1 cellular context compared by ENCODE assay signal in the genomic region with DNA sequence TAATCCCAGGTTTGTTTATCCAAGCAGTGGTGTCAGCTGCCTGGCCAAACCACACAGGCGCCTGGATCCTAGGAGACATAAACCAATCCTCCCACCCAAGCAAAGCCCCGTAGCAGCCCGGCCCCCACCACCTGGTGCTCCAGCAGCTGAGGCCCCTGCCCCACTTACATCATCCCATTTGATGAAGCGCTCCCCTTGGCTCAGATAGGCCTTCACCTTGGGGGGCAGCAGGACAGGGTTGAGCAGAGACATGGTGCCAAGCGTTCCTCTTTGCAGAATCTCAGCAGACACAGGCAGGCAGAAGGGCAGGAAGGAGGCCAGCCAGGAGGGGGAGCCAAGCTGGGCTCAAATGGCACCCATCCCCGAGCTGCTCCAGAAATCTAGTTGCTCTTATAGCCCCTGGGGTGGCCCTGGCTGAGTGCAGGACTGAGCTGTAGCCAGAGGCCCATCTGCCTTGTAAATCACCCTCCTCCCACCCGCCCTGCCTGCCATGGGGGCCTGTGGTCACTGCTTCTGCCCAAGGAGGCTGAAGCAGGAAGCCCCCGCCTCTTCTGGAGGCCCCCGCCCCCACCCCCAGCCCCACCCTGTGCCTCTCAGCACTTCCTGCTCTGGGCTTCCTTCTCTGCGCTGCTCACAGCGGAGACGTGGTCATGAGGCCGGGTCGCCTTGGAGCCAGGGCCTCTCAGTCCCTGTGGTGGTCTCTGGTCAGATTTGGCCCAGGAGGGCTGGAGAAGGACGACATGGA.
TF ChIP-seq lines count a peak whose summit lies in the region.

A gene with protein sequence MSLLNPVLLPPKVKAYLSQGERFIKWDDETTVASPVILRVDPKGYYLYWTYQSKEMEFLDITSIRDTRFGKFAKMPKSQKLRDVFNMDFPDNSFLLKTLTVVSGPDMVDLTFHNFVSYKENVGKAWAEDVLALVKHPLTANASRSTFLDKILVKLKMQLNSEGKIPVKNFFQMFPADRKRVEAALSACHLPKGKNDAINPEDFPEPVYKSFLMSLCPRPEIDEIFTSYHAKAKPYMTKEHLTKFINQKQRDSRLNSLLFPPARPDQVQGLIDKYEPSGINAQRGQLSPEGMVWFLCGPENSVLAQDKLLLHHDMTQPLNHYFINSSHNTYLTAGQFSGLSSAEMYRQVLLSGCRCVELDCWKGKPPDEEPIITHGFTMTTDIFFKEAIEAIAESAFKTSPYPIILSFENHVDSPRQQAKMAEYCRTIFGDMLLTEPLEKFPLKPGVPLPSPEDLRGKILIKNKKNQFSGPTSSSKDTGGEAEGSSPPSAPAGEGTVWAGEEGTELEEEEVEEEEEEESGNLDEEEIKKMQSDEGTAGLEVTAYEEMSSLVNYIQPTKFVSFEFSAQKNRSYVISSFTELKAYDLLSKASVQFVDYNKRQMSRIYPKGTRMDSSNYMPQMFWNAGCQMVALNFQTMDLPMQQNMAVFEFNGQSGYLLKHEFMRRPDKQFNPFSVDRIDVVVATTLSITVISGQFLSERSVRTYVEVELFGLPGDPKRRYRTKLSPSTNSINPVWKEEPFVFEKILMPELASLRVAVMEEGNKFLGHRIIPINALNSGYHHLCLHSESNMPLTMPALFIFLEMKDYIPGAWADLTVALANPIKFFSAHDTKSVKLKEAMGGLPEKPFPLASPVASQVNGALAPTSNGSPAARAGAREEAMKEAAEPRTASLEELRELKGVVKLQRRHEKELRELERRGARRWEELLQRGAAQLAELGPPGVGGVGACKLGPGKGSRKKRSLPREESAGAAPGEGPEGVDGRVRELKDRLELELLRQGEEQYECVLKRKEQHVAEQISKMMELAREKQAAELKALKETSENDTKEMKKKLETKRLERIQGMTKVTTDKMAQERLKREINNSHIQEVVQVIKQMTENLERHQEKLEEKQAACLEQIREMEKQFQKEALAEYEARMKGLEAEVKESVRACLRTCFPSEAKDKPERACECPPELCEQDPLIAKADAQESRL (minus strand): TSS at position 515 of the 745 bp plus-strand sequence. CDS start 263 bp downstream, at position 252.

TF ChIP-seq in SK-N-SH treated with all-trans-retinoic acid at 6 μM for 48 hours, 23 proteins besides CTCF, POLR2A, EP300 and RAD21 (continued from another document):
- TF ChIP-seq, protein P1, sequence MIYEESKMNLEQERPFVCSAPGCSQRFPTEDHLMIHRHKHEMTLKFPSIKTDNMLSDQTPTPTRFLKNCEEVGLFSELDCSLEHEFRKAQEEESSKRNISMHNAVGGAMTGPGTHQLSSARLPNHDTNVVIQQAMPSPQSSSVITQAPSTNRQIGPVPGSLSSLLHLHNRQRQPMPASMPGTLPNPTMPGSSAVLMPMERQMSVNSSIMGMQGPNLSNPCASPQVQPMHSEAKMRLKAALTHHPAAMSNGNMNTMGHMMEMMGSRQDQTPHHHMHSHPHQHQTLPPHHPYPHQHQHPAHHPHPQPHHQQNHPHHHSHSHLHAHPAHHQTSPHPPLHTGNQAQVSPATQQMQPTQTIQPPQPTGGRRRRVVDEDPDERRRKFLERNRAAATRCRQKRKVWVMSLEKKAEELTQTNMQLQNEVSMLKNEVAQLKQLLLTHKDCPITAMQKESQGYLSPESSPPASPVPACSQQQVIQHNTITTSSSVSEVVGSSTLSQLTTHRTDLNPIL (CRISPR knock-in tag; IDR thresholded peaks at IDR 0.05; ENCODE audit: low read depth): no peak
- TF ChIP-seq, protein P2, sequence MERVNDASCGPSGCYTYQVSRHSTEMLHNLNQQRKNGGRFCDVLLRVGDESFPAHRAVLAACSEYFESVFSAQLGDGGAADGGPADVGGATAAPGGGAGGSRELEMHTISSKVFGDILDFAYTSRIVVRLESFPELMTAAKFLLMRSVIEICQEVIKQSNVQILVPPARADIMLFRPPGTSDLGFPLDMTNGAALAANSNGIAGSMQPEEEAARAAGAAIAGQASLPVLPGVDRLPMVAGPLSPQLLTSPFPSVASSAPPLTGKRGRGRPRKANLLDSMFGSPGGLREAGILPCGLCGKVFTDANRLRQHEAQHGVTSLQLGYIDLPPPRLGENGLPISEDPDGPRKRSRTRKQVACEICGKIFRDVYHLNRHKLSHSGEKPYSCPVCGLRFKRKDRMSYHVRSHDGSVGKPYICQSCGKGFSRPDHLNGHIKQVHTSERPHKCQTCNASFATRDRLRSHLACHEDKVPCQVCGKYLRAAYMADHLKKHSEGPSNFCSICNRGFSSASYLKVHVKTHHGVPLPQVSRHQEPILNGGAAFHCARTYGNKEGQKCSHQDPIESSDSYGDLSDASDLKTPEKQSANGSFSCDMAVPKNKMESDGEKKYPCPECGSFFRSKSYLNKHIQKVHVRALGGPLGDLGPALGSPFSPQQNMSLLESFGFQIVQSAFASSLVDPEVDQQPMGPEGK (CRISPR knock-in tag; IDR thresholded peaks at IDR 0.05; ENCODE audit: borderline replicate concordance): no peak
- no peak for TF ChIP-seq OSR1 (CRISPR knock-in tag; IDR thresholded peaks at IDR 0.05)
- no peak for TF ChIP-seq ZC3H10 (CRISPR knock-in tag; IDR thresholded peaks at IDR 0.05)
